Comparison of ENCODE assay signal across 8 cellular contexts in the genomic region with DNA sequence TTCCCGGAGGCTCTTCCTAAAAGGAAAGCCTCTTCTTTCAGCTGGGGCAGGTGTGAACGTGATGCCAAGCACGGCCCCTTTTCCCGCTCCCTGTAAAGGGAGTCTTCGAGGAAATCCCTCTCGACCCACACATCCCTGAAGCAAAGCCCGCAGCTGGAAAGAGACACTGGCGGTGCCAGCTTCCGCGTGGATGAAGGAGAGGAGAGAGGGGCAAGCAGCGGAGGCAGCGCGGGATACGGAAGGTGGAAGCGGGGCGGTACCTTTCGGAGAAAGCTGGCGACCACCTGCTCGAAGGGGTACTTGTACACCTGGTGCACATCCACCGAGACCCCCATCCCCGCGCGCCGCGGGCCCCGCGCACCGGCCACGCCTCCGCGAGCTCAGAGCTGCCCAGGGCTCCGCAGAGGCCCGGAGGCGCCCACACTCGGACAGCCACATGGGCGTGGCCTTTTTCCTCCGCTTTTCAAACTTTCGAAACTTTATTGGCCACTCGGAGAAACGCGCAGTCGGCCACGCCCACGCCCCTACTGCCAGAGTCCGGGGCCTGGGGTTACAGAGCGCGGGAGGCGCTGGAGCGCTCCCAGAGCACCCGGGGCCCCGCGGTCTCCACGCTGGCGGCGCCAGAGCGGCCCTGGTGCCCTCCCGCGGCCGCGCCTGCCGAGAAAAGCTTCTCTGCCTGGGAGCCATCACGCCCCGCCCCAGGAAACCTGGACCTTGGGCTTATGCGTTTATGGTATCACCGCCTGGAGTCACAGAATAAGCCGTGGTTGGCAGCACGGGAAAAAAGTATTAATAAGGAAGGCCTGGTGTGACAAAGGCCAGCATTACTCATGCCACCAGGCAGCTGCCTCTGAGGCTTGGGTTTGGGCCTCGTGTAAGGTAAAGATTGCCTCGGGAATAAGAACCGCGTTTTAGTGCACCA. TPM values are rescaled to one million over a fixed set of nuclear protein-coding genes. Genes with fewer than 3 reads are reported as not detected.
A peak's percentile ranks its signal among the peaks of the same experiment; 100 is the strongest.
DNase-seq lines count a peak whose midpoint lies in the region; ATAC-seq and TF ChIP-seq lines count a peak whose summit lies in the region.

Gene PRELID2, minus strand, starts transcription at position 426 of the 922 bp plus-strand sequence. Its CDS starts 91 bp downstream, at position 335.

- DNase-seq in Ammon's horn (ENCODE audit: low spot score) (peak; percentile 71), NCI-H526 treated with DMSO at 0.1 percent for 48 hours (lab: John Stamatoyannopoulos, UW) (peak; percentile 55), epithelial cell of prostate (ENCODE audit: low read depth, low spot score) (no peak), mesothelial cell of epicardium (ENCODE audit: low spot score in 2 of 2, unreplicated experiment in 2 of 2) (peak; percentile 62 to 83)
- DNase-seq in activated CD8-positive, alpha-beta T cell treated with anti-CD3 and anti-CD28 coated beads, Interleukin-2, amount 10 ng/mL, durations not matched to agents 7 days and 5 days = peak; percentile 56
- peak; percentile 34 to 41 for DNase-seq in stimulated activated CD8-positive, alpha-beta memory T cell treated with anti-CD3 and anti-CD28 coated beads, Interleukin-15, amount 100 ng/mL, for 48 hours (ENCODE audit: low read depth in 2 of 2)

- peaks cover 15% of the 10 kb centered on the region for H3K27me3 Mint-ChIP-seq in activated CD8-positive, alpha-beta T cell treated with anti-CD3 and anti-CD28 coated beads, Interleukin-2, amount 10 ng/mL, durations not matched to agents 7 days and 5 days (ENCODE audit: low read depth)
- H3K27me3 Mint-ChIP-seq in mesothelial cell of epicardium (ENCODE audit: low read depth) = no peaks in the 10 kb centered on the region

- no peaks in the 10 kb centered on the region for H3K9me3 Mint-ChIP-seq in activated CD8-positive, alpha-beta T cell treated with anti-CD3 and anti-CD28 coated beads, Interleukin-2, amount 10 ng/mL, durations not matched to agents 7 days and 5 days (ENCODE audit: insufficient read depth)
- peaks cover 3% of the 10 kb centered on the region for H3K9me3 Mint-ChIP-seq in mesothelial cell of epicardium

- peak within 1 kb of the TSS; percentile 58 for H3K4me3 Mint-ChIP-seq in activated CD8-positive, alpha-beta T cell treated with anti-CD3 and anti-CD28 coated beads, Interleukin-2, amount 10 ng/mL, durations not matched to agents 7 days and 5 days
- H3K4me3 Mint-ChIP-seq in mesothelial cell of epicardium = peak within 1 kb of the TSS; percentile 72

- peak within 1 kb of the TSS; percentile 50 for H3K27ac ChIP-seq in epithelial cell of prostate

- no peaks in the 10 kb centered on the region for H3K36me3 Mint-ChIP-seq in activated CD8-positive, alpha-beta T cell treated with anti-CD3 and anti-CD28 coated beads, Interleukin-2, amount 10 ng/mL, durations not matched to agents 7 days and 5 days (ENCODE audit: low read depth)
- no peaks in the 10 kb centered on the region for H3K36me3 Mint-ChIP-seq in mesothelial cell of epicardium

- no peak for TF ChIP-seq CTCF in mesothelial cell of epicardium (IDR thresholded peaks at IDR 0.05; ENCODE audit: unreplicated experiment)

- H3K27ac Mint-ChIP-seq in activated CD8-positive, alpha-beta T cell treated with anti-CD3 and anti-CD28 coated beads, Interleukin-2, amount 10 ng/mL, durations not matched to agents 7 days and 5 days = no peak within 1 kb of the TSS
- H3K27ac Mint-ChIP-seq in mesothelial cell of epicardium = peak within 1 kb of the TSS; percentile 66

- H3K4me1 Mint-ChIP-seq in activated CD8-positive, alpha-beta T cell treated with anti-CD3 and anti-CD28 coated beads, Interleukin-2, amount 10 ng/mL, durations not matched to agents 7 days and 5 days (ENCODE audit: low read depth) = peaks cover 8% of the 10 kb centered on the region
- H3K4me1 Mint-ChIP-seq in mesothelial cell of epicardium = peaks cover 26% of the 10 kb centered on the region

- POLR2A ChIA-PET in activated CD8-positive, alpha-beta T cell treated with anti-CD3 and anti-CD28 coated beads, Interleukin-2, amount 10 ng/mL, durations not matched to agents 7 days and 5 days (lab: Charles Lee) = no interaction called here

- CTCF ChIA-PET in activated CD8-positive, alpha-beta T cell treated with anti-CD3 and anti-CD28 coated beads, Interleukin-2, amount 10 ng/mL, durations not matched to agents 7 days and 5 days (lab: Charles Lee) = interaction anchor here (0.9 to 2.0 kb wide), 2 partner anchors 9 to 10 kb away, joined by 3 to 7 read pairs; no protein-coding TSS in a partner anchor

- ATAC-seq in GM19043 (IDR thresholded peaks at IDR 0.05; ENCODE audit: low read depth, unreplicated experiment) = peak; percentile 82
- ATAC-seq in HG03175 (IDR thresholded peaks at IDR 0.05; ENCODE audit: unreplicated experiment) = peak; percentile 84
- peak; percentile 90 for ATAC-seq in activated CD8-positive, alpha-beta T cell treated with anti-CD3 and anti-CD28 coated beads, Interleukin-2, amount 10 ng/mL, durations not matched to agents 7 days and 5 days

RNA-seq across cellular contexts. Expression of gene PRELID2, which starts in this region (rescaled TPM):
- total RNA-seq in activated CD8-positive, alpha-beta T cell treated with anti-CD3 and anti-CD28 coated beads, Interleukin-2, amount 10 ng/mL, durations not matched to agents 7 days and 5 days = 1 to 10 TPM; 1.2 to 1.5 TPM
- 18.3 to 23.0 TPM (median 19.9 TPM) in 3 replicates for total RNA-seq in mesothelial cell of epicardium
